ENCODE assay signal across 23 cellular contexts in the genomic region with DNA sequence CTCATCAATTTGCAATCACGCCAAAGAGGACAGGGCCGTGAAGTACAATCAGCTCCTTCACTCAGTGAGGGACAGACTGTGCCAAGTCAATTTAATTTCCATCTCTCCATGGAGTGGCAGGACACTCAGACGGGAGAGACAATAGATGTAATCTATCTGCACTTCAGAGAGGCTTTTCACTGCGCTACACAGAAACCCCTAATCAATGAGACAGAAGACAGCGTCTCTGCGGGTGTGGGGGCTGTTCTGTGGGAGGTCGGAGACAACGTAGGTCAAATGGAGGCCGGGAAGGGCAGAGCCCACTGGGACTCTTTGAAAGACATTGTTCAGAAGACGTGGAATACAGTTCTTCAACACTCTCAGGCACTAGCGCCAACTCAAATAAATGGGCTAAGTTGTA.
"Had no signal": no experiment of that assay in that cellular context is flagged by ENCODE, and none has a peak within 500 bp of the region (broad histone marks: within the 10 kb centered on the region; RNA-seq: fewer than 3 reads in every experiment).

No MANE protein-coding gene starts in this region.

- DNase-seq: effector memory CD8-positive, alpha-beta T cell; esophagus squamous epithelium; foreskin fibroblast; head of caudate nucleus; left colon; left ventricle myocardium superior; mesenchymal stem cell; midbrain; posterior cingulate gyrus; sigmoid colon; stimulated activated CD4-positive, alpha-beta T cell treated with anti-CD3 and anti-CD28 coated beads, Interleukin-2, amount 100 ng/mL, for 24 hours; stimulated activated CD4-positive, alpha-beta T cell treated with anti-CD3 and anti-CD28 coated beads, Interleukin-4, amount 100 ng/mL, for 4 hours; stimulated activated naive B cell treated with anti-CD40 and anti-IgM and Interleukin-4, amounts not matched to agents 10 μg/mL and 1 μg/mL and 100 μg/mL, for 72 hours; stimulated activated naive CD8-positive, alpha-beta T cell treated with anti-CD3 and anti-CD28 coated beads, Interleukin-15, amount 100 ng/mL, for 72 hours; transverse colon had no signal

- FAIRE-seq: colon had no signal

- H3K27ac ChIP-seq: esophagus squamous epithelium, hepatocyte, neutrophil, right atrium auricular region, sigmoid colon, skin epidermis, thoracic aorta, transverse colon had no signal

- H3K9me3 ChIP-seq: esophagus squamous epithelium, neutrophil, sigmoid colon had no signal

- ATAC-seq: effector memory CD8-positive, alpha-beta T cell; left colon; left ventricle myocardium superior; natural killer cell treated with Interleukin-12 subunit alpha and Interleukin-12 subunit beta and Interleukin-15 and Interleukin-18, amount 100 ng/mL, for 72 hours; stimulated activated naive B cell treated with anti-CD40 and anti-IgM and Interleukin-4, amounts not matched to agents 10 μg/mL and 1 μg/mL and 100 μg/mL, for 72 hours; stimulated activated naive CD8-positive, alpha-beta T cell treated with anti-CD3 and anti-CD28 coated beads, Interleukin-15, amount 100 ng/mL, for 72 hours had no signal

- H3K4me1 ChIP-seq: esophagus squamous epithelium, right atrium auricular region, sigmoid colon, transverse colon had no signal

- H3K79me2 ChIP-seq: hepatocyte had no signal

- H3K4me2 ChIP-seq: hepatocyte had no signal

- H3K36me3 ChIP-seq: esophagus squamous epithelium, neutrophil, right atrium auricular region, sigmoid colon, thoracic aorta, transverse colon had no signal

- H2AFZ ChIP-seq: hepatocyte had no signal

- H3K27me3 ChIP-seq: esophagus squamous epithelium, hepatocyte, neutrophil, right atrium auricular region, sigmoid colon, transverse colon had no signal

- H3K4me3 ChIP-seq: esophagus squamous epithelium, hepatocyte, lung, right atrium auricular region, sigmoid colon, skin epidermis, thoracic aorta, transverse colon had no signal
